In genomic region chr5:166961028-166961427, GRCh38 we compare ENCODE assay signal across 1 cellular context.
TF ChIP-seq lines count a peak whose summit lies in the region.

No MANE protein-coding gene starts in this region.

TF ChIP-seq in HCT116, 20 proteins besides CTCF, POLR2A, EP300 and RAD21 (continued from another document):
- no peak for TF ChIP-seq ATF3 (IDR thresholded peaks at IDR 0.05)
- no peak for TF ChIP-seq SP1 (IDR thresholded peaks at IDR 0.05; ENCODE audit: low read depth)
- no peak for TF ChIP-seq FOSL1 (IDR thresholded peaks at IDR 0.05; ENCODE audit: low read depth)
- no peak for TF ChIP-seq POLR2AphosphoS5 (IDR thresholded peaks at IDR 0.05; ENCODE audit: low read depth, low read length)
- TF ChIP-seq ZBTB33 (IDR thresholded peaks at IDR 0.05; ENCODE audit: extremely low read depth, insufficient replicate concordance, low read length): no peak
- TF ChIP-seq TCF7L2 (IDR thresholded peaks at IDR 0.05; ENCODE audit: borderline replicate concordance, extremely low read depth, insufficient read depth, insufficient read length): no peak
- no peak for TF ChIP-seq EZH2phosphoT487 (IDR thresholded peaks at IDR 0.05; ENCODE audit: borderline replicate concordance)
- no peak for TF ChIP-seq ZFX (IDR thresholded peaks at IDR 0.05)
